In the genomic region with DNA sequence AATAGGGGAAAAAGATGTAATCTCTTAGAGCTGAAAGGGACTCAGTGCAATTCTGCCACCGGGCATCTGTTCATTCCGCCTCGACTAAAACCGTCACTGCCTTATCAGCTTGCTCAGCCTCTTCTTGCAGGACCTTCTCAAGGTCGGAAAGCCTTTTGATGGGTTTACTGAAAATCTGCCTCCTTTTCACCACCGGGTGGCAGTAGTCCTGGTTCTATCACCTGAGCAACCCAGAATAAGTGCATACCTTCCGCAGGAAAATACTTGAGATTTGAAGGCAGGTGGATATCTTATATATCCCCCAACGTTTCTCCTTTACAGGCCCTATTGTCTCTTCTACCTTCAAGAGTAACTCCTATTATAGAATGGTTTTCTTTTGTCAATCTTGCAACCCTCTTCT, we compare ENCODE assay signal across 9 cellular contexts.
DNase-seq lines count a peak whose midpoint lies in the region; ATAC-seq and TF ChIP-seq lines count a peak whose summit lies in the region.
"Had no signal": no experiment of that assay in that cellular context is flagged by ENCODE, and none has a peak within 500 bp of the region (broad histone marks: within the 10 kb centered on the region; RNA-seq: fewer than 3 reads in every experiment).

No MANE protein-coding gene starts in this region.

- no peaks in the 10 kb centered on the region for H3K36me3 ChIP-seq in upper lobe of left lung
- H3K36me3 ChIP-seq in heart left ventricle = no peaks in the 10 kb centered on the region

- H3K27me3 ChIP-seq in upper lobe of left lung = no peaks in the 10 kb centered on the region
- H3K27me3 ChIP-seq in heart left ventricle = peaks cover 0 to 10% (median 0%) of the 10 kb centered on the region in 9 donors

- H3K4me1 ChIP-seq in upper lobe of left lung (no peaks in the 10 kb centered on the region), heart left ventricle (no peaks in the 10 kb centered on the region)

- no peak for ATAC-seq in upper lobe of left lung (ENCODE audit: low FRiP score in 2 of 2)
- no peak for ATAC-seq in heart left ventricle

- TF ChIP-seq CTCF in 22Rv1 (IDR thresholded peaks at IDR 0.05) (peak; percentile 62), upper lobe of left lung (IDR thresholded peaks at IDR 0.05) (peak in 5 of 6 experiments; percentile 7 to 20 (median 12)), heart left ventricle (IDR thresholded peaks at IDR 0.05) (peak in 6 of 12 donors; percentile 15 to 38 (median 26))

- TF ChIP-seq EP300 in upper lobe of left lung (IDR thresholded peaks at IDR 0.05) = no peak

- DNase-seq in GM03348 (ENCODE audit: low spot score) (peak; percentile 28), Kasumi-1 (lab: John Stamatoyannopoulos, UW) (peak; percentile 2 to 10), iPS DF 4.7 (ENCODE audit: extremely low read depth, low spot score) (peak; percentile 22), upper lobe of left lung (peak in 1 of 2 donors; percentile 24), amygdala (lab: John Stamatoyannopoulos, UW) (no peak), heart left ventricle (no peak)
- DNase-seq in activated CD4-positive, alpha-beta T cell treated with anti-CD3 and anti-CD28 coated beads, Interleukin-2, amount 50 U/mL, for 1 hour = peak; percentile 16

- no peak overlapping the region for H3K27ac ChIP-seq in 22Rv1
- H3K27ac ChIP-seq in upper lobe of left lung = no peak overlapping the region
- H3K27ac ChIP-seq in heart left ventricle = no peak overlapping the region
- H3K27ac ChIP-seq: epithelial cell of prostate had no signal

- H3K9me3 ChIP-seq in upper lobe of left lung (no peaks in the 10 kb centered on the region), heart left ventricle (no peaks in the 10 kb centered on the region)

- intact Hi-C loops in heart left ventricle (cut with DNase I) = no loop called here

- H3K4me3 ChIP-seq in upper lobe of left lung = no peak overlapping the region
- no peak overlapping the region for H3K4me3 ChIP-seq in heart left ventricle

- 6 to 9% methylated on average over 4 to 8 of the region's 8 CpGs for WGBS in upper lobe of left lung, 2 donors
- WGBS in heart left ventricle, 4 donors = 4 to 11% (median 8%) methylated on average over 8 of the region's 8 CpGs

- TF ChIP-seq POLR2A in upper lobe of left lung (IDR thresholded peaks at IDR 0.05) = no peak
- TF ChIP-seq POLR2A in heart left ventricle (IDR thresholded peaks at IDR 0.05) = no peak

Comparison
In these comparisons a context has a peak if more than half of its experiments do, and no peak if none do; other contexts are left out.
1. DNase-seq: peak in GM03348 (single experiment), Kasumi-1 (2 of 2), activated CD4-positive, alpha-beta T cell treated with anti-CD3 and anti-CD28 coated beads, Interleukin-2, amount 50 U/mL, for 1 hour (single experiment) and iPS DF 4.7 (single experiment); none in amygdala (0 of 56) and heart left ventricle (0 of 5).